ENCODE assay signal across 1 cellular context in genomic region chr1:102096162-102096561, GRCh38.
TF ChIP-seq lines count a peak whose summit lies in the region.

No MANE protein-coding gene starts in this region.

TF ChIP-seq in H1, 55 proteins besides CTCF, POLR2A, EP300 and RAD21 (continued from another document):
- TF ChIP-seq ATF2 (IDR thresholded peaks at IDR 0.05; ENCODE audit: low read length) = no peak
- no peak for TF ChIP-seq JUND (IDR thresholded peaks at IDR 0.05; ENCODE audit: low read length)
- no peak for TF ChIP-seq CHD2 (IDR thresholded peaks at IDR 0.05; ENCODE audit: low read length)
- TF ChIP-seq SIX5 (IDR thresholded peaks at IDR 0.05; ENCODE audit: low read depth, low read length) = no peak
- TF ChIP-seq GTF2F1 (IDR thresholded peaks at IDR 0.05; ENCODE audit: borderline replicate concordance, low read depth, low read length) = no peak
